Comparison of ENCODE assay signal across 11 cellular contexts in the genomic region with DNA sequence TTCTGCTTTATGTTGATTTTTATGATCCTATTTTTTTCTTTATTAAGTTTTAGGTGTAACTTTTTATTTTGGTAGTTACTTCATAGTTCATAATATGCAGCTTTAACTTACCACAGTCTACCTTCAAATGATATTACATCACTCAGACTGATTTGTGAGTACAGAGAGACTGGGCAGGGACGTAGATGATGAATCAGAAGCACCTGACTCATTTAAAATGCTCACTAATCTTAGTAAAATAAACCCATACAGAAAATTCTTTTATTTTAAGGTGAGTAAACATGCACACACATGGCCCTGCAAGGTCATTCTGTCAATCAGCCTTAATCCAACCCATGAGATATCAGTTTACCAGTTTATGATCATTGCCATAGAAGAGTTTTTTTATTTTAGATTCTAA. TPM values are rescaled to one million over a fixed set of nuclear protein-coding genes. Genes with fewer than 3 reads are reported as not detected.
DNase-seq lines count a peak whose midpoint lies in the region; FAIRE-seq and TF ChIP-seq lines count a peak whose summit lies in the region.
"Not testable (repeated sequence)": the region's sequence is repeated elsewhere in the genome, so short reads cannot be mapped to it uniquely, and the experiment has no call there.
"Had no signal": no experiment of that assay in that cellular context is flagged by ENCODE, and none has a peak within 500 bp of the region (broad histone marks: within the 10 kb centered on the region; RNA-seq: fewer than 3 reads in every experiment).

No MANE protein-coding gene starts in this region.

- H3K27me3 ChIP-seq in MG63; bronchial epithelial cell (ENCODE audit: control insufficient read depth, insufficient read depth, low read length): not testable (repeated sequence)

- in situ Hi-C loops in Caki2 (cut with HindIII; ENCODE audit: low pct_unique_long_range_greater_than_20kb, low sequenced_read_pairs): not testable (repeated sequence)

- not testable (repeated sequence) for TF ChIP-seq CTCF in bronchial epithelial cell (IDR thresholded peaks at IDR 0.05; ENCODE audit: insufficient read depth, low read length, severe bottlenecking); fibroblast of the aortic adventitia (IDR thresholded peaks at IDR 0.05; ENCODE audit: insufficient read depth, low read length); retinal pigment epithelial cell (conservative IDR thresholded peaks at IDR 0.05; ENCODE audit: low read depth, low read length)

- not testable (repeated sequence) for H3K36me3 ChIP-seq in MG63; bronchial epithelial cell (ENCODE audit: control insufficient read depth, insufficient read depth, low read length)

- H3K9me3 ChIP-seq in MG63: not testable (repeated sequence)

- peak; percentile 82 for FAIRE-seq in RCC 7860 (lab: Jason Lieb, UNC)
- FAIRE-seq in bronchial epithelial cell (lab: Jason Lieb, UNC): not testable (repeated sequence)

- peak; percentile 10 for DNase-seq in Caki2 (ENCODE audit: low read depth)
- DNase-seq in HS-5 (ENCODE audit: low read depth): peak; percentile 4
- DNase-seq in MG63: peak; percentile 11
- DNase-seq in RCC 7860 (ENCODE audit: low spot score): peak; percentile 35
- DNase-seq in bronchial epithelial cell (ENCODE audit: low read depth): peak; percentile 50
- peak; percentile 35 for DNase-seq in fibroblast of the aortic adventitia (ENCODE audit: low read depth)
- DNase-seq in retinal pigment epithelial cell (ENCODE audit: low read depth): peak; percentile 5

- H3K4me3 ChIP-seq in MG63; bronchial epithelial cell (ENCODE audit: low read depth, low read length); fibroblast of the aortic adventitia (ENCODE audit: low read depth, low read length); retinal pigment epithelial cell (ENCODE audit: low read length): not testable (repeated sequence)

RNA-seq across cellular contexts. Expression of gene ANKRD30B, which starts 8.9 kb away (rescaled TPM):
- not detected in 2 replicates for total RNA-seq in Caki2 (2014; rRNA removed; shearing (Covaris generic); ENCODE audit: low replicate concordance)
- total RNA-seq in MG63 (2014; rRNA removed; shearing (Covaris generic); ENCODE audit: low replicate concordance): 0.13 and 0.67 TPM in 2 replicates
- total RNA-seq in bronchial epithelial cell (not detected in 2 replicates), fibroblast of the aortic adventitia (ENCODE audit: low replicate concordance) (0.36 and 2.7 TPM in 2 replicates)
- total RNA-seq: CD4-positive, alpha-beta memory T cell; H1; IMR-90; K562 had no signal
